ENCODE assay signal across 33 cellular contexts in genomic region chr2:198368089-198368488, GRCh38.
"Had no signal": no experiment of that assay in that cellular context is flagged by ENCODE, and none has a peak within 500 bp of the region (broad histone marks: within the 10 kb centered on the region; RNA-seq: fewer than 3 reads in every experiment).

No MANE protein-coding gene starts in this region.

- H3K9me3 ChIP-seq: adrenal gland, body of pancreas, breast epithelium had no signal

- FAIRE-seq: astrocyte, TTC549 had no signal

- DNase-seq: activated B cell treated with CpG ODN at 0.5 μM for 24 hours; activated CD4-positive, alpha-beta memory T cell treated with anti-CD3 and anti-CD28 coated beads for 36 hours; activated CD4-positive, alpha-beta T cell treated with anti-CD3 and anti-CD28 coated beads for 4 hours; activated CD4-positive, alpha-beta T cell treated with anti-CD3 and anti-CD28 coated beads, Interleukin-2, amount 10 ng/mL, durations not matched to agents 24 days and 14 days; activated CD4-positive, alpha-beta T cell treated with anti-CD3 and anti-CD28 coated beads, Interleukin-2, amount 50 U/mL, for 1 hour; activated CD4-positive, alpha-beta T cell treated with anti-CD3 and anti-CD28 coated beads, Interleukin-2, amount 50 U/mL, for 4 hours; activated CD4-positive, CD25-positive, alpha-beta regulatory T cell treated with anti-CD3 and anti-CD28 coated beads, Interleukin-2, amount 50 U/mL, for 72 hours; activated CD8-positive, alpha-beta memory T cell treated with anti-CD3 and anti-CD28 coated beads, Interleukin-2, amount 50 U/mL, for 4 hours; activated CD8-positive, alpha-beta T cell treated with anti-CD3 and anti-CD28 coated beads for 36 hours; activated effector memory CD4-positive, alpha-beta T cell treated with anti-CD3 and anti-CD28 coated beads, Interleukin-2, amount 50 U/mL, for 16 hours; activated gamma-delta T cell treated with Interleukin-2 at 50 U/mL for 16 hours; activated naive CD4-positive, alpha-beta T cell; activated naive CD4-positive, alpha-beta T cell treated with anti-CD3 and anti-CD28 coated beads for 36 hours; activated naive CD4-positive, alpha-beta T cell treated with anti-CD3 and anti-CD28 coated beads, Interleukin-2, amount 50 U/mL, for 16 hours; activated naive CD8-positive, alpha-beta T cell treated with anti-CD3 and anti-CD28 coated beads for 36 hours; activated T-cell treated with anti-CD3 and anti-CD28 coated beads for 4 hours; activated T-cell treated with anti-CD3 and anti-CD28 coated beads, Interleukin-2, amount 50 U/mL, for 1 hour; activated T-cell treated with anti-CD3 and anti-CD28 coated beads, Interleukin-2, amount 50 U/mL, for 4 hours; activated T-cell treated with anti-CD3 and anti-CD28 coated beads, Interleukin-2, amount 50 U/mL, for 72 hours; adrenal gland; amniotic stem cell; aorta; body of pancreas; brain microvascular endothelial cell; central memory CD4-positive, alpha-beta T cell; T-helper 2 cell; T-helper 9 cell had no signal

- ATAC-seq: activated CD8-positive, alpha-beta T cell treated with anti-CD3 and anti-CD28 coated beads for 36 hours; activated naive CD4-positive, alpha-beta T cell treated with anti-CD3 and anti-CD28 coated beads, Interleukin-2, amount 50 U/mL, for 72 hours; activated T-cell treated with anti-CD3 and anti-CD28 coated beads, Interleukin-2, amount 50 U/mL, for 4 hours; activated T-cell treated with anti-CD3 and anti-CD28 coated beads, Interleukin-2, amount 50 U/mL, for 72 hours; activated T-helper 17 cell treated with anti-CD3 and anti-CD28 coated beads, Interleukin-2, amount 50 U/mL, for 72 hours; body of pancreas had no signal

- H3K4me1 ChIP-seq: adrenal gland, body of pancreas, breast epithelium had no signal

- H3K27me3 ChIP-seq: adrenal gland, body of pancreas, brain microvascular endothelial cell, breast epithelium had no signal

- H3K36me3 ChIP-seq: adrenal gland, brain microvascular endothelial cell, breast epithelium had no signal

- H3K27ac ChIP-seq: adrenal gland, body of pancreas, brain microvascular endothelial cell, breast epithelium, VCaP had no signal

- H3K4me3 ChIP-seq: adrenal gland, body of pancreas, breast epithelium had no signal
